Comparison of ENCODE assay signal across 1 cellular context in the genomic region with DNA sequence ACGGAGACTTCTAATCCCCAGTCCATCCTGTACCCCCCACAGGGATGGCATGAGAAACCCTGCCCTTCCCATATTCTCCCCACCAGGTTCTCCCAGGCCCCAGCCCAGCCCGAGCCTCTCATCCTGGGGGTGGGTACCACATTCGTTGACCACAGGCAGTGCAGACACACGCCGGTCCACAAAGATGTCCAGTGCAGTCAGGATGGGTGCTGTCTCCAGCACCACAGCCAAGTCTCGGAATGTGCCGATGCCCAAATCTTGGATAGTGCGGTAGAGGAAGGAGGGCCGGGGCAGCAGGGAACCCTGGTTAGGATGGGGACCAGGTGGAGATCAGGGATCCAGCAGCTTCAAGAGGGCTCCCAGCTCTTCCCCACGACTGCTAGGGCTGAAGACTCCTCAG.
TF ChIP-seq lines count a peak whose summit lies in the region.

No MANE protein-coding gene starts in this region.

TF ChIP-seq in HepG2, 621 proteins besides CTCF, POLR2A, EP300 and RAD21:
- TF ChIP-seq RERE (CRISPR knock-in tag; IDR thresholded peaks at IDR 0.05; ENCODE audit: low read depth) (no peak), HNRNPUL1 (IDR thresholded peaks at IDR 0.05; ENCODE audit: low read depth, low read length) (no peak), ZNF678 (CRISPR knock-in tag; IDR thresholded peaks at IDR 0.05) (no peak), ZBTB7A (CRISPR knock-in tag; IDR thresholded peaks at IDR 0.05) (no peak), ZBTB1 (CRISPR knock-in tag; IDR thresholded peaks at IDR 0.05; ENCODE audit: borderline replicate concordance) (no peak), CBX1 (IDR thresholded peaks at IDR 0.05; ENCODE audit: low read depth) (no peak), PATZ1 (CRISPR knock-in tag; IDR thresholded peaks at IDR 0.05) (no peak), CREBL2 (CRISPR knock-in tag; IDR thresholded peaks at IDR 0.05; ENCODE audit: borderline replicate concordance) (no peak), MXD4 (CRISPR knock-in tag; IDR thresholded peaks at IDR 0.05) (no peak), RFX3 (CRISPR knock-in tag; IDR thresholded peaks at IDR 0.05) (no peak), SYNCRIP (IDR thresholded peaks at IDR 0.05; ENCODE audit: insufficient read depth, low read depth, low read length) (no peak), SALL2 (CRISPR knock-in tag; IDR thresholded peaks at IDR 0.05) (no peak), NFE2 (CRISPR knock-in tag; IDR thresholded peaks at IDR 0.05) (no peak), ZNF629 (CRISPR knock-in tag; conservative IDR thresholded peaks at IDR 0.05) (no peak), ZFP37 (CRISPR knock-in tag; IDR thresholded peaks at IDR 0.05; ENCODE audit: borderline replicate concordance) (no peak), ZNF552 (CRISPR knock-in tag; IDR thresholded peaks at IDR 0.05; ENCODE audit: borderline replicate concordance) (no peak), ARNT2 (CRISPR knock-in tag; IDR thresholded peaks at IDR 0.05; ENCODE audit: low read depth) (no peak)
- TF ChIP-seq, protein P1, sequence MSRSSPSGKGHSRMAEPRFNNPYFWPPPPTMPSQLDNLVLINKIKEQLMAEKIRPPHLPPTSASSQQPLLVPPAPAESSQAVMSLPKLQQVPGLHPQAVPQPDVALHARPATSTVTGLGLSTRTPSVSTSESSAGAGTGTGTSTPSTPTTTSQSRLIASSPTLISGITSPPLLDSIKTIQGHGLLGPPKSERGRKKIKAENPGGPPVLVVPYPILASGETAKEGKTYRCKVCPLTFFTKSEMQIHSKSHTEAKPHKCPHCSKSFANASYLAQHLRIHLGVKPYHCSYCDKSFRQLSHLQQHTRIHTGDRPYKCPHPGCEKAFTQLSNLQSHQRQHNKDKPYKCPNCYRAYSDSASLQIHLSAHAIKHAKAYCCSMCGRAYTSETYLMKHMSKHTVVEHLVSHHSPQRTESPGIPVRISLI (CRISPR knock-in tag; IDR thresholded peaks at IDR 0.05; ENCODE audit: borderline replicate concordance): no peak
